14 cellular contexts compared by ENCODE assay signal in the genomic region with DNA sequence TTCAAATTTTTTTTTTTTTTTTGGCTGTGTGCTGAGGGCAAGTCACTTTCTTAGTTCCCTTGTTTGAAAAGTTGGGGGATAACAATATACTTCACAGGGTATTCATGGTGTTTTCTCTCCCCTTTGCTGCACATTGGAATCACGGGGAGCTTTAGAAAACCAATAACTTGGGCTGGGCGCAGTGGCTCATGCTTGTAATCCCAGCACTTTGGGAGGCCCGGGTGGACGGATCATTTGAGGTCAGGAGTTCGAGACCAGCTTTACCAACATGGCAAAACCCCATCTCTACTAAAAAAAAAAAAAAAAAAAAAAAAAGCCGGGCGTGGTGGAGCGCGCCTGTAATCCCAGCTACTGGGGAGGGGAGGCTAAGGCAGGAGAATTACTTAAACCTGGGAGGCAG. TPM values are rescaled to one million over a fixed set of nuclear protein-coding genes. Genes with fewer than 3 reads are reported as not detected.
DNase-seq lines count a peak whose midpoint lies in the region; ATAC-seq and TF ChIP-seq lines count a peak whose summit lies in the region.
"Had no signal": no experiment of that assay in that cellular context is flagged by ENCODE, and none has a peak within 500 bp of the region (broad histone marks: within the 10 kb centered on the region; RNA-seq: fewer than 3 reads in every experiment).

No MANE protein-coding gene starts in this region.

- peaks cover 27% of the 10 kb centered on the region in 2 donors for H3K36me3 Mint-ChIP-seq in activated naive CD4-positive, alpha-beta T cell treated with anti-CD3 and anti-CD28 coated beads, Interleukin-2, amount 50 U/mL, for 72 hours
- H3K36me3 Mint-ChIP-seq in mesothelial cell of epicardium (peaks cover 58% of the 10 kb centered on the region), type B pancreatic cell (peaks cover 52% of the 10 kb centered on the region)

- ATAC-seq in heart right ventricle (no peak), left lobe of liver (no peak)
- no peak for ATAC-seq in activated naive CD4-positive, alpha-beta T cell treated with anti-CD3 and anti-CD28 coated beads, Interleukin-2, amount 50 U/mL, for 72 hours

- H3K36me3 ChIP-seq in heart right ventricle (peaks cover 0 to 96% (median 53%) of the 10 kb centered on the region in 9 donors), testis (ENCODE audit: low read depth, missing control alignments) (no peaks in the 10 kb centered on the region)

- peak overlapping the region in 2 of 10 donors; percentile 40 to 61 for H3K27ac ChIP-seq in heart right ventricle
- H3K27ac ChIP-seq in testis, result no peak overlapping the region

- H3K9me3 Mint-ChIP-seq in activated naive CD4-positive, alpha-beta T cell treated with anti-CD3 and anti-CD28 coated beads, Interleukin-2, amount 50 U/mL, for 72 hours, result no peaks in the 10 kb centered on the region
- H3K9me3 Mint-ChIP-seq in mesothelial cell of epicardium, result peaks cover 10% of the 10 kb centered on the region
- no peaks in the 10 kb centered on the region for H3K9me3 Mint-ChIP-seq in type B pancreatic cell

- TF ChIP-seq CTCF in heart right ventricle (IDR thresholded peaks at IDR 0.05) (no peak), mesothelial cell of epicardium (IDR thresholded peaks at IDR 0.05; ENCODE audit: unreplicated experiment) (no peak), type B pancreatic cell (conservative IDR thresholded peaks at IDR 0.05) (no peak), testis (IDR thresholded peaks at IDR 0.05) (no peak)

- H3K27me3 ChIP-seq in heart right ventricle (no peaks in the 10 kb centered on the region), testis (no peaks in the 10 kb centered on the region)
- H3K27me3 ChIP-seq: ascending aorta, upper lobe of left lung had no signal

- H3K27ac Mint-ChIP-seq in activated naive CD4-positive, alpha-beta T cell treated with anti-CD3 and anti-CD28 coated beads, Interleukin-2, amount 50 U/mL, for 72 hours, result peak overlapping the region; percentile 73 to 83
- H3K27ac Mint-ChIP-seq in mesothelial cell of epicardium, result peak overlapping the region; percentile 74
- H3K27ac Mint-ChIP-seq in type B pancreatic cell, result peak overlapping the region; percentile 91

- H3K4me1 Mint-ChIP-seq in mesothelial cell of epicardium (peaks cover 28% of the 10 kb centered on the region), type B pancreatic cell (ENCODE audit: unreplicated experiment) (peaks cover 29% of the 10 kb centered on the region)

- TF ChIP-seq POLR2A in testis (IDR thresholded peaks at IDR 0.05), result no peak

- H3K4me3 Mint-ChIP-seq in mesothelial cell of epicardium (no peak overlapping the region), type B pancreatic cell (no peak overlapping the region)

- H3K27me3 Mint-ChIP-seq in mesothelial cell of epicardium (ENCODE audit: low read depth) (no peaks in the 10 kb centered on the region), type B pancreatic cell (no peaks in the 10 kb centered on the region)

- peaks cover 3 to 58% (median 54%) of the 10 kb centered on the region in 9 donors for H3K4me1 ChIP-seq in heart right ventricle
- peaks cover 20% of the 10 kb centered on the region for H3K4me1 ChIP-seq in testis

- 93 to 99% methylated on average over 7 to 9 of the region's 9 CpGs for WGBS in heart right ventricle, 2 donors
- 94 to 96% methylated on average over 9 of the region's 9 CpGs for WGBS in testis, 2 donors

- H3K9me3 ChIP-seq in heart right ventricle, result no peaks in the 10 kb centered on the region
- no peaks in the 10 kb centered on the region for H3K9me3 ChIP-seq in testis
- H3K9me3 ChIP-seq: ascending aorta, upper lobe of left lung had no signal

- H3K4me3 ChIP-seq in heart right ventricle (no peak overlapping the region), testis (no peak overlapping the region)
- H3K4me3 ChIP-seq: ascending aorta, upper lobe of left lung had no signal

- DNase-seq in cardiac septum (ENCODE audit: low spot score) (peak; percentile 47), heart right ventricle (no peak), mesothelial cell of epicardium (ENCODE audit: low spot score in 2 of 2, unreplicated experiment in 2 of 2) (no peak), type B pancreatic cell (ENCODE audit: extremely low spot score, unreplicated experiment) (no peak), left lobe of liver (ENCODE audit: low spot score) (no peak), testis (no peak), NCI-H748 treated with DMSO at 0.1 percent for 48 hours (lab: John Stamatoyannopoulos, UW) (no peak)
- DNase-seq in activated naive CD4-positive, alpha-beta T cell treated with anti-CD3 and anti-CD28 coated beads, Interleukin-2, amount 50 U/mL, for 72 hours (ENCODE audit: low spot score in 2 of 2), result peak in 1 of 2 donors; percentile 16
- DNase-seq: DMS53, NCI-H187 treated with DMSO at 0.1 percent for 48 hours, NCI-H774, Right ventricle myocardium superior had no signal

- intact Hi-C loops in cardiac septum (cut with DNase I) (loop anchor here (10.0 kb wide), 1 partner anchor 225 kb away; a partner anchor contains a TSS), heart right ventricle (cut with DNase I) (loop anchor here in 3 of 10 donors (10.0 kb wide), 3 partner anchors 115 to 245 kb away; no protein-coding TSS in a partner anchor), testis (cut with DNase I; ENCODE audit: low total_unique reads) (no loop called here)

RNA-seq across cellular contexts. Expression of a gene that starts 15.9 kb away (rescaled TPM):
- total RNA-seq in cardiac septum (148 TPM), heart right ventricle (100 to 1,000 TPM; 105 to 196 (median 131) TPM), mesothelial cell of epicardium (404 to 411 TPM (median 407 TPM) in 3 replicates), type B pancreatic cell (ENCODE audit: low replicate concordance) (361 and 455 TPM in 2 replicates), left lobe of liver (58.7 TPM), testis (100 to 1,000 TPM; 180 to 183 TPM)
- polyA plus RNA-seq in heart right ventricle (100 to 1,000 TPM; 122 to 175 TPM), testis (ENCODE audit: insufficient read depth, low read depth, low replicate concordance) (289 TPM)
- total RNA-seq in activated naive CD4-positive, alpha-beta T cell treated with anti-CD3 and anti-CD28 coated beads, Interleukin-2, amount 50 U/mL, for 72 hours, result 100 to 1,000 TPM; 197 to 431 TPM
